Comparison of ENCODE assay signal across 9 cellular contexts in the genomic region with DNA sequence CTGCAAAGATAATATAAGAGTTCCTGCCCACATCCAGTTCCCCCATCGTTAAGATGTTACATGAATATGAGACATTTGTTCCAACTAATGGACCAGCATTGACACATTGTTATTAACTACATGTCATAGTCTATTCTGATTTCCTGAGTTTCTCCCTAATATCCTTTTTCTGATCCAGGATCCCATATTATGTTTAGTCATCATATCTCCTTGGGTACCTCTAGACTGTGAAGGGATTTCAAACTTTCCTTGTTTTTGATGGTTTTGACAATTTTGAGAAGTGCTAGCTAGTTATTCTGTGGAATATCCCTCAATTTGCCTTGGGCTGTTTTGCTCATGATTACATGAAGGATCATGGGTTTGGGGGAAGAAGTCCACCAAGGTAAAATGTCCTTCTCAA. TPM values are rescaled to one million over a fixed set of nuclear protein-coding genes. Genes with fewer than 3 reads are reported as not detected.
"Had no signal": no experiment of that assay in that cellular context is flagged by ENCODE, and none has a peak within 500 bp of the region (broad histone marks: within the 10 kb centered on the region; RNA-seq: fewer than 3 reads in every experiment).

No MANE protein-coding gene starts in this region.

- H3K4me3 ChIP-seq: GM12878 had no signal

- DNase-seq: GDM1, GF-D8 had no signal

- ATAC-seq: GM12878 had no signal

- FAIRE-seq: G401.6, GM12878, GM12891, GM12892, GM18507, GM19239 had no signal

RNA-seq across cellular contexts. Expression of a gene that starts 42.4 kb away (rescaled TPM):
- total RNA-seq: G401, GM12878 had no signal
